ENCODE assay signal across 19 cellular contexts in genomic region chr14:101069666-101070362, GRCh38.
A peak's percentile ranks its signal among the peaks of the same experiment; 100 is the strongest.
DNase-seq lines count a peak whose midpoint lies in the region; ATAC-seq and TF ChIP-seq lines count a peak whose summit lies in the region.
"Had no signal": no experiment of that assay in that cellular context is flagged by ENCODE, and none has a peak within 500 bp of the region (broad histone marks: within the 10 kb centered on the region; RNA-seq: fewer than 3 reads in every experiment).

No MANE protein-coding gene starts in this region.

- no peak overlapping the region for H3K4me3 ChIP-seq in neural cell (ENCODE audit: low read length)
- H3K4me3 ChIP-seq in transverse colon: no peak overlapping the region
- H3K4me3 ChIP-seq: prostate gland had no signal

- H3K9me2 ChIP-seq in neural cell (ENCODE audit: insufficient read depth, low read length): no peaks in the 10 kb centered on the region

- DNase-seq in activated gamma-delta T cell treated with Interleukin-2 at 50 U/mL for 16 hours: peak; percentile 1
- DNase-seq in activated gamma-delta T cell (lab: John Stamatoyannopoulos, UW): no peak
- peak; percentile 4 for DNase-seq in transverse colon
- DNase-seq in NCI-H510A treated with DMSO at 0.1 percent for 48 hours (lab: John Stamatoyannopoulos, UW): no peak
- no peak for DNase-seq in stimulated activated CD4-positive, alpha-beta T cell treated with anti-CD3 and anti-CD28 coated beads, Interleukin-2, amount 100 ng/mL, for 48 hours
- DNase-seq: amniotic stem cell; central memory CD4-positive, alpha-beta T cell; DMS 273 treated with DMSO at 0.1 percent for 48 hours; foreskin melanocyte; hypothalamus; mammary epithelial cell; MM.1S; naive B cell; NCI-H2171 treated with DMSO at 0.1 percent for 48 hours; SW 1271 had no signal

- TF ChIP-seq RAD21 in neural cell (conservative IDR thresholded peaks at IDR 0.05): no peak

- H2AFZ ChIP-seq in neural cell (ENCODE audit: low read depth, low read length): no peak overlapping the region

- no peaks in the 10 kb centered on the region for H3K9me3 ChIP-seq in neural cell (ENCODE audit: low read length)
- H3K9me3 ChIP-seq in transverse colon: no peaks in the 10 kb centered on the region
- H3K9me3 ChIP-seq: prostate gland had no signal

- H3K4me1 ChIP-seq in transverse colon: peaks cover 0 to 3% (median 0%) of the 10 kb centered on the region in 4 donors
- H3K4me1 ChIP-seq: prostate gland had no signal

- TF ChIP-seq EP300 in neural cell (conservative IDR thresholded peaks at IDR 0.05; ENCODE audit: poor library complexity, severe bottlenecking) (no peak), transverse colon (IDR thresholded peaks at IDR 0.05; ENCODE audit: low read depth) (no peak)

- H3K9ac ChIP-seq in neural cell (ENCODE audit: low read length): peak overlapping the region; percentile 43

- intact Hi-C loops in transverse colon (cut with DNase I; ENCODE audit: low total_unique reads): no loop called here

- H3K79me2 ChIP-seq in neural cell (replicated peaks; ENCODE audit: insufficient read depth, low read length): no peaks in the 10 kb centered on the region

- H4K20me1 ChIP-seq in neural cell (ENCODE audit: insufficient read depth): no peaks in the 10 kb centered on the region

- no peaks in the 10 kb centered on the region for H3K36me3 ChIP-seq in neural cell (ENCODE audit: insufficient read depth, low read length)
- no peaks in the 10 kb centered on the region for H3K36me3 ChIP-seq in transverse colon
- H3K36me3 ChIP-seq: prostate gland had no signal

- no peak overlapping the region for H3K4me2 ChIP-seq in neural cell (ENCODE audit: low read length)

- TF ChIP-seq POLR2A in transverse colon (IDR thresholded peaks at IDR 0.05): no peak

- H3K27me3 ChIP-seq in neural cell (ENCODE audit: insufficient read depth, low read depth, low read length) (no peaks in the 10 kb centered on the region), transverse colon (peaks cover 3% of the 10 kb centered on the region)

- TF ChIP-seq CTCF in neural cell (IDR thresholded peaks at IDR 0.05; ENCODE audit: poor library complexity, severe bottlenecking) (no peak), transverse colon (IDR thresholded peaks at IDR 0.05) (no peak)

- ATAC-seq in HG03139 (IDR thresholded peaks at IDR 0.05; ENCODE audit: unreplicated experiment): no peak

- H3K27ac ChIP-seq in angular gyrus (ENCODE audit: low read depth, low read length) (peak overlapping the region; percentile 4), neural cell (ENCODE audit: low read length) (peak overlapping the region; percentile 97), transverse colon (no peak overlapping the region)
- H3K27ac ChIP-seq: prostate gland had no signal

- in situ Hi-C loops in transverse colon (cut with MboI; ENCODE audit: low pct_ligation_motif_present in 1 of 4, low pct_unique_long_range_greater_than_20kb in 1 of 4, low sequenced_read_pairs in 3 of 4): no loop called here

- WGBS in transverse colon (ENCODE audit: low coverage in 1 of 2), 2 donors: 84 to 85% methylated on average over 4 to 10 of the region's 11 CpGs

- H3F3A ChIP-seq in neural cell (ENCODE audit: insufficient read depth, low read length, poor library complexity, severe bottlenecking): peaks cover 13% of the 10 kb centered on the region

TF ChIP-seq in neural cell, 6 proteins besides CTCF, POLR2A, EP300 and RAD21:
- TF ChIP-seq MXI1 (conservative IDR thresholded peaks at IDR 0.05; ENCODE audit: poor library complexity, severe bottlenecking) (no peak), SMC3 (conservative IDR thresholded peaks at IDR 0.05; ENCODE audit: poor library complexity) (no peak), POLR2AphosphoS5 (IDR thresholded peaks at IDR 0.05) (no peak), REST (IDR thresholded peaks at IDR 0.05; ENCODE audit: borderline replicate concordance) (no peak), EZH2 (IDR thresholded peaks at IDR 0.05; ENCODE audit: borderline replicate concordance, insufficient read depth, low read length, poor library complexity, severe bottlenecking) (no peak)

Comparison
In these comparisons a context has a peak if more than half of its experiments do, and no peak if none do; other contexts are left out.
1. DNase-seq: peak in activated gamma-delta T cell treated with Interleukin-2 at 50 U/mL for 16 hours (single experiment) and transverse colon (single experiment); none in activated gamma-delta T cell (single experiment), NCI-H510A treated with DMSO at 0.1 percent for 48 hours (single experiment) and stimulated activated CD4-positive, alpha-beta T cell treated with anti-CD3 and anti-CD28 coated beads, Interleukin-2, amount 100 ng/mL, for 48 hours (0 of 2).
2. H3K27ac ChIP-seq: peak in angular gyrus (single experiment) and neural cell (single experiment); none in transverse colon (0 of 4).